24 cellular contexts compared by ENCODE assay signal in the genomic region with DNA sequence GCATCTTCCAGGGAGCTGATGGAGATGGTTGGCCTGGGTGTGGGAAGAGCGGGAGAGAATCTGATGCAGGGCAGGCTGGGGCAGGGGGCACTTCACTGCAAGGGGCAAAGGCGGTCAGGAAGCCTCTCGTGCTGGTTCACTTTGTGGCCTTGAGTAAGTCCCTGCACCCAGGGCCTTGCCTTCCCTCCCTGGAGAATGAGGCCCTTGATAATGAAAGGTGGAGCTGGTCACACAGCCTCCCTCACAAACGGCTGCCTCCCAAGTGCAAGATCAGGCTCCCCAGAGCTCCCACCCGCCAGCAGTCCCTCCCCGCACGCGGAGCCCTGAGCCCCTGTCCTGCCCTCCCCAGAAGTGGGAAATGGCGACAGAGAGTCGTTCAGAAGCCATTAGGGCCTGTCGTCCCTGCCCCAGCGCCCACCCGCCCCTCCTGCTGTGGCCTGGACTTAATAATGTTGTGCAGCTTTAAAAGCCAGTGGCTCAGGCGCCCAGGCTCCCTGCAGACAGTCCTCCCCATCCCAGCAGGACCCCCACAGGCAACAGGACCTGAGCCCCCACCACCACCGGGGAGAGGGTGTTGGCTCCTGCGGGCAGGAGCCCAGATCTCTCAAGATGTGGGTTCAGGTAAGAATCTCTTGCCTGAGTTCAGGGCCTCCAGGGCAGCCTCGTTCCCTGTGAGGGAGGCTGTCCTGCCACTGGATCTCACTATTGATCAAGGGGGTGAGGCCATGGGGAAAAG.
"Had no signal": no experiment of that assay in that cellular context is flagged by ENCODE, and none has a peak within 500 bp of the region (broad histone marks: within the 10 kb centered on the region; RNA-seq: fewer than 3 reads in every experiment).

No MANE protein-coding gene starts in this region.

- H3K4me3 ChIP-seq: coronary artery, gastrocnemius medialis, sigmoid colon, testis, upper lobe of left lung had no signal

- H2AFZ ChIP-seq: parathyroid adenoma had no signal

- H3K36me3 Mint-ChIP-seq: stimulated activated memory B cell treated with anti-CD40 and anti-IgM and Interleukin-4, amounts not matched to agents 10 μg/mL and 1 μg/mL and 100 μg/mL, for 72 hours had no signal

- H3K9me3 Mint-ChIP-seq: activated CD8-positive, alpha-beta T cell treated with anti-CD3 and anti-CD28 coated beads for 36 hours; activated naive CD8-positive, alpha-beta T cell treated with anti-CD3 and anti-CD28 coated beads, Interleukin-2, amount 50 U/mL, for 24 hours; activated T-cell treated with anti-CD3 and anti-CD28 coated beads, Interleukin-2, amount 50 U/mL, for 24 hours; activated T-helper 2 cell treated with anti-CD3 and anti-CD28 coated beads, Interferon-gamma antibody, Interleukin-2, Interleukin-4, amounts not matched to agents 10 μg/mL and 5 μg/mL and 100 μg/mL, durations not matched to agents 14 hours and 24 hours and 36 hours; central memory CD8-positive, alpha-beta T cell; stimulated activated memory B cell treated with anti-CD40 and anti-IgM and Interleukin-4, amounts not matched to agents 10 μg/mL and 1 μg/mL and 100 μg/mL, for 72 hours had no signal

- H3K4me1 Mint-ChIP-seq: stimulated activated memory B cell treated with anti-CD40 and anti-IgM and Interleukin-4, amounts not matched to agents 10 μg/mL and 1 μg/mL and 100 μg/mL, for 72 hours had no signal

- H3K27me3 Mint-ChIP-seq: central memory CD8-positive, alpha-beta T cell had no signal

- H3K4me1 ChIP-seq: parathyroid adenoma, sigmoid colon, testis, upper lobe of left lung had no signal

- H3K9ac ChIP-seq: parathyroid adenoma had no signal

- H3K4me3 Mint-ChIP-seq: activated CD8-positive, alpha-beta T cell treated with anti-CD3 and anti-CD28 coated beads for 36 hours; activated naive CD8-positive, alpha-beta T cell treated with anti-CD3 and anti-CD28 coated beads, Interleukin-2, amount 50 U/mL, for 24 hours; activated T-cell treated with anti-CD3 and anti-CD28 coated beads, Interleukin-2, amount 50 U/mL, for 24 hours; central memory CD8-positive, alpha-beta T cell; stimulated activated memory B cell treated with anti-CD40 and anti-IgM and Interleukin-4, amounts not matched to agents 10 μg/mL and 1 μg/mL and 100 μg/mL, for 72 hours had no signal

- DNase-seq: activated CD4-positive, alpha-beta T cell treated with anti-CD3 and anti-CD28 coated beads for 48 hours; activated CD8-positive, alpha-beta T cell treated with anti-CD3 and anti-CD28 coated beads for 36 hours; activated naive CD4-positive, alpha-beta T cell treated with Interleukin-2 at 50 U/mL for 16 hours; activated naive CD8-positive, alpha-beta T cell treated with anti-CD3 and anti-CD28 coated beads, Interleukin-2, amount 50 U/mL, for 24 hours; activated T-cell treated with anti-CD3 and anti-CD28 coated beads, Interleukin-2, amount 50 U/mL, for 24 hours; anterior cingulate cortex; brain microvascular endothelial cell; effector CD4-positive, alpha-beta T cell; gastrocnemius medialis; head of caudate nucleus; mammary epithelial cell; sigmoid colon; stimulated activated CD4-positive, alpha-beta T cell treated with anti-CD3 and anti-CD28 coated beads, Interleukin-4, amount 100 ng/mL, for 4 hours; SW 1271; testis had no signal

- H3K9me3 ChIP-seq: gastrocnemius medialis, neutrophil, sigmoid colon, testis, upper lobe of left lung had no signal

- H3K27ac Mint-ChIP-seq: activated CD8-positive, alpha-beta T cell treated with anti-CD3 and anti-CD28 coated beads for 36 hours; activated naive CD8-positive, alpha-beta T cell treated with anti-CD3 and anti-CD28 coated beads, Interleukin-2, amount 50 U/mL, for 24 hours; activated T-cell treated with anti-CD3 and anti-CD28 coated beads, Interleukin-2, amount 50 U/mL, for 24 hours; activated T-helper 2 cell treated with anti-CD3 and anti-CD28 coated beads, Interferon-gamma antibody, Interleukin-2, Interleukin-4, amounts not matched to agents 10 μg/mL and 5 μg/mL and 100 μg/mL, durations not matched to agents 14 hours and 24 hours and 36 hours; stimulated activated memory B cell treated with anti-CD40 and anti-IgM and Interleukin-4, amounts not matched to agents 10 μg/mL and 1 μg/mL and 100 μg/mL, for 72 hours had no signal

- ATAC-seq: activated CD8-positive, alpha-beta T cell treated with anti-CD3 and anti-CD28 coated beads for 36 hours; activated naive CD8-positive, alpha-beta T cell treated with anti-CD3 and anti-CD28 coated beads, Interleukin-2, amount 50 U/mL, for 24 hours; esophagus mucosa; gastrocnemius medialis; left lobe of liver; stimulated activated memory B cell treated with anti-CD40 and anti-IgM and Interleukin-4, amounts not matched to agents 10 μg/mL and 1 μg/mL and 100 μg/mL, for 72 hours had no signal

- H3K79me2 ChIP-seq: parathyroid adenoma had no signal

- H3K27ac ChIP-seq: brain microvascular endothelial cell, coronary artery, gastrocnemius medialis, neutrophil, parathyroid adenoma, sigmoid colon, testis, upper lobe of left lung had no signal

- H3K27me3 ChIP-seq: gastrocnemius medialis, neutrophil, testis, upper lobe of left lung had no signal

- H3K36me3 ChIP-seq: brain microvascular endothelial cell, gastrocnemius medialis, neutrophil, sigmoid colon, upper lobe of left lung had no signal
